ENCODE assay signal across 1 cellular context in genomic region chr16:24976971-24977672, GRCh38.
TF ChIP-seq lines count a peak whose summit lies in the region.

No MANE protein-coding gene starts in this region.

TF ChIP-seq in HCT116, 20 proteins besides CTCF, POLR2A, EP300 and RAD21 (continued from another document):
- TF ChIP-seq ZBTB33 (IDR thresholded peaks at IDR 0.05; ENCODE audit: extremely low read depth, insufficient replicate concordance, low read length) (no peak), YY1 (IDR thresholded peaks at IDR 0.05; ENCODE audit: extremely low read depth, insufficient replicate concordance, low read depth, low read length) (no peak), JUND (IDR thresholded peaks at IDR 0.05) (no peak), EZH2 (IDR thresholded peaks at IDR 0.05) (no peak), REST (IDR thresholded peaks at IDR 0.05; ENCODE audit: low read depth) (no peak), ATF3 (IDR thresholded peaks at IDR 0.05) (no peak), CEBPB (IDR thresholded peaks at IDR 0.05; ENCODE audit: low read depth) (no peak)
